In genomic region chr5:91379602-91380490, GRCh38 we compare ENCODE assay signal across 1 cellular context.
TF ChIP-seq lines count a peak whose summit lies in the region.

No MANE protein-coding gene starts in this region.

TF ChIP-seq in HepG2, 621 proteins besides CTCF, POLR2A, EP300 and RAD21 (continued from another document and continues in another):
- TF ChIP-seq HBP1 (CRISPR knock-in tag; IDR thresholded peaks at IDR 0.05; ENCODE audit: low read depth) (peak; percentile 70; the same call in 1 of the 2 replicates), ZBTB3 (CRISPR knock-in tag; IDR thresholded peaks at IDR 0.05; ENCODE audit: borderline replicate concordance, low read depth) (no peak), ZBTB10 (CRISPR knock-in tag; IDR thresholded peaks at IDR 0.05; ENCODE audit: borderline replicate concordance) (peak; percentile 46; the same call in 1 of the 2 replicates), PHB2 (IDR thresholded peaks at IDR 0.05; ENCODE audit: partially characterized antibody) (no peak), U2AF2 (IDR thresholded peaks at IDR 0.05; ENCODE audit: low read depth, low read length) (no peak), MBD4 (IDR thresholded peaks at IDR 0.05; ENCODE audit: borderline replicate concordance, low read length) (no peak), ATF4 (CRISPR knock-in tag; IDR thresholded peaks at IDR 0.05) (no peak), RXRA (CRISPR knock-in tag; IDR thresholded peaks at IDR 0.05) (no peak), ZBTB49 (CRISPR knock-in tag; IDR thresholded peaks at IDR 0.05; ENCODE audit: borderline replicate concordance) (no peak), ZBTB21 (CRISPR knock-in tag; IDR thresholded peaks at IDR 0.05) (no peak), ZNF530 (CRISPR knock-in tag; IDR thresholded peaks at IDR 0.05; ENCODE audit: low read depth) (no peak), E2F1 (CRISPR knock-in tag; IDR thresholded peaks at IDR 0.05) (no peak), CSRNP1 (CRISPR knock-in tag; IDR thresholded peaks at IDR 0.05) (no peak), ZNF124 (CRISPR knock-in tag; IDR thresholded peaks at IDR 0.05) (no peak), SUZ12 (IDR thresholded peaks at IDR 0.05; ENCODE audit: low read depth, low read length) (no peak), ZFP36L2 (CRISPR knock-in tag; IDR thresholded peaks at IDR 0.05) (no peak), ZC3H4 (CRISPR knock-in tag; IDR thresholded peaks at IDR 0.05; ENCODE audit: borderline replicate concordance) (no peak), JUNB (CRISPR knock-in tag; IDR thresholded peaks at IDR 0.05; ENCODE audit: borderline replicate concordance) (no peak), IRX3 (CRISPR knock-in tag; IDR thresholded peaks at IDR 0.05; ENCODE audit: borderline replicate concordance, low read depth) (no peak), ZNF761 (CRISPR knock-in tag; conservative IDR thresholded peaks at IDR 0.05) (no peak), SNAPC5 (CRISPR knock-in tag; IDR thresholded peaks at IDR 0.05; ENCODE audit: borderline replicate concordance) (no peak), ZNF142 (CRISPR knock-in tag; IDR thresholded peaks at IDR 0.05) (no peak), ZFP41 (CRISPR knock-in tag; IDR thresholded peaks at IDR 0.05; ENCODE audit: borderline replicate concordance) (no peak), KMT2A (CRISPR knock-in tag; IDR thresholded peaks at IDR 0.05) (peak; percentile 97), ZNF44 (CRISPR knock-in tag; IDR thresholded peaks at IDR 0.05) (no peak), ZNF18 (CRISPR knock-in tag; IDR thresholded peaks at IDR 0.05; ENCODE audit: insufficient replicate concordance) (no peak), ZNF619 (CRISPR knock-in tag; IDR thresholded peaks at IDR 0.05) (no peak), ZFP36 (IDR thresholded peaks at IDR 0.05; ENCODE audit: borderline replicate concordance, low read depth, low read length, partially characterized antibody) (no peak), ZNF772 (CRISPR knock-in tag; IDR thresholded peaks at IDR 0.05) (peak; percentile 41; the same call in 1 of the 2 replicates), NONO (IDR thresholded peaks at IDR 0.05) (no peak), NONO (CRISPR knock-in tag; conservative IDR thresholded peaks at IDR 0.05) (0 out of 2 replicates have a peak, but pooled peaks have one; percentile 36), REXO4 (CRISPR knock-in tag; IDR thresholded peaks at IDR 0.05; ENCODE audit: borderline replicate concordance) (no peak), ATF7 (IDR thresholded peaks at IDR 0.05) (no peak), ATF7 (CRISPR knock-in tag; IDR thresholded peaks at IDR 0.05) (no peak), GPN1 (CRISPR knock-in tag; IDR thresholded peaks at IDR 0.05; ENCODE audit: borderline replicate concordance) (no peak), ZNF709 (CRISPR knock-in tag; IDR thresholded peaks at IDR 0.05) (no peak), PBX3 (CRISPR knock-in tag; IDR thresholded peaks at IDR 0.05; ENCODE audit: borderline replicate concordance) (no peak), ERF (CRISPR knock-in tag; IDR thresholded peaks at IDR 0.05) (no peak), ARNT (IDR thresholded peaks at IDR 0.05) (no peak), LCORL (IDR thresholded peaks at IDR 0.05) (no peak), LCORL (CRISPR knock-in tag; IDR thresholded peaks at IDR 0.05) (no peak), MEF2D (CRISPR knock-in tag; IDR thresholded peaks at IDR 0.05) (no peak), ZNF263 (CRISPR knock-in tag; IDR thresholded peaks at IDR 0.05) (no peak; the same call in 1 of the 2 replicates), KDM1A (CRISPR knock-in tag; IDR thresholded peaks at IDR 0.05) (no peak), ATF3 (CRISPR knock-in tag; IDR thresholded peaks at IDR 0.05) (no peak)
